ENCODE assay signal across 1 cellular context in the genomic region with DNA sequence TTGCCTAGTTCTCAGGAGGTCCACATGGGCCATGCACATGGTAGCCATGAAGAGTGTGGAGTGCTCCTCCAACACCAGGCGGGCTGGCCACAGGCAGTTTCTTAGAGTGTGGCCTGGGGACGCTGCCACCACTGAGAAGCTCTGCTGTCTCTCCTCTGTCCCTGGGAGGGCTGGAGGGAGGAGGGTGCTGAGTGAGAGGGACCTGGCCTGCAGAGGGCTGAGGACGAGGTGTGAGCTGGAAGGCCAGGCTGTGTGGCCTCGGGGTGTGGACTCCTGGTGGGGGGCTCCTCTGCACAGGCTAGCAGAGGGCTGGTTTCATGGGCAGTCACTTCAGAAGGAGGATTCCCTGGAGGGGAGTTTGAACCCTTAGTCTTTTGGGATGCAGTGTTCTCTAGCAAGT.
TF ChIP-seq lines count a peak whose summit lies in the region.

No MANE protein-coding gene starts in this region.

TF ChIP-seq in K562, 482 proteins besides CTCF, POLR2A, EP300 and RAD21:
- no peak for TF ChIP-seq JUN (IDR thresholded peaks at IDR 0.05; ENCODE audit: borderline replicate concordance, low read depth, low read length)
- TF ChIP-seq JUN (CRISPR knock-in tag; IDR thresholded peaks at IDR 0.05; ENCODE audit: borderline replicate concordance): no peak
TF ChIP-seq in K562: peak in this region for 0.
